Comparison of ENCODE assay signal across 10 cellular contexts in the genomic region with DNA sequence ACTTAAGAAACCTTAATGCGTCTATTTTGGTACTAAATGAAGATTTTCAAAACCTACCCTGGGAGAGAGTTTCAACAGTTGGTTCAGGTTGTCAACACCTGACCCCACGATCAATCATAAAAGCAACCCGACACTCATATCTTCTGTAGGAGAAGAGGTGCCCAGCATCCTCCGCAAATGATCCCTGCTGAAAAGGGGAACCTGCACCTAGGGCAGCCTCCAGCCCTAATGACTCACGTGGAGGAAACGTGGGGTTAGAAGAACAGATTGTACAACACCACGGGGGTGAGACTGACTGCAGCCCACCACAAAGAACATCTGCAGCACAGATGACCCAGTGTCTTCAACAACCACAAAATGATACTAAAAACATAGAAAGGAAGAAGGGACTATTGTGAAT.
DNase-seq lines count a peak whose midpoint lies in the region; ATAC-seq and TF ChIP-seq lines count a peak whose summit lies in the region.
"Had no signal": no experiment of that assay in that cellular context is flagged by ENCODE, and none has a peak within 500 bp of the region (broad histone marks: within the 10 kb centered on the region; RNA-seq: fewer than 3 reads in every experiment).

No MANE protein-coding gene starts in this region.

- H3K36me3 ChIP-seq in esophagus squamous epithelium: peaks cover 0 to 37% (median 4%) of the 10 kb centered on the region in 3 donors

- peaks cover 0 to 9% (median 2%) of the 10 kb centered on the region in 3 donors for H3K4me1 ChIP-seq in esophagus squamous epithelium

- H3K27me3 Mint-ChIP-seq in mesothelial cell of epicardium (ENCODE audit: low read depth): no peaks in the 10 kb centered on the region

- H3K27ac ChIP-seq in esophagus squamous epithelium: no peak overlapping the region

- TF ChIP-seq POLR2A in esophagus squamous epithelium (IDR thresholded peaks at IDR 0.05): no peak

- intact Hi-C loops in esophagus squamous epithelium (cut with DNase I): no loop called here

- no peaks in the 10 kb centered on the region for H3K27me3 ChIP-seq in esophagus squamous epithelium

- WGBS in esophagus squamous epithelium, 2 donors: 57 to 69% methylated on average over 7 of the region's 7 CpGs

- DNase-seq in GM12864 (ENCODE audit: low read depth) (peak; percentile 44), Kasumi-1 (lab: John Stamatoyannopoulos, UW) (peak; percentile 49 to 51), foreskin fibroblast (peak; percentile 89 to 93), mesothelial cell of epicardium (ENCODE audit: low spot score in 2 of 2, unreplicated experiment in 2 of 2) (no peak), DMS53 treated with DMSO at 0.1 percent for 48 hours (lab: John Stamatoyannopoulos, UW; ENCODE audit: unreplicated experiment) (no peak), esophagus squamous epithelium (lab: John Stamatoyannopoulos, UW) (no peak)
- DNase-seq: activated CD4-positive, alpha-beta T cell treated with anti-CD3 and anti-CD28 coated beads, Interleukin-2, amount 10 ng/mL, durations not matched to agents 7 days and 5 days had no signal

- H3K4me3 ChIP-seq in GM12864 (ENCODE audit: low read depth, low read length) (no peak overlapping the region), foreskin fibroblast (ENCODE audit: low read depth in 1 of 2, low read length in 2 of 2) (no peak overlapping the region), esophagus squamous epithelium (no peak overlapping the region)

- TF ChIP-seq CTCF in GM12864 (IDR thresholded peaks at IDR 0.05; ENCODE audit: low read depth, low read length, missing control alignments): no peak
- no peak for TF ChIP-seq CTCF in foreskin fibroblast (IDR thresholded peaks at IDR 0.05; ENCODE audit: low read depth, low read length)
- no peak for TF ChIP-seq CTCF in mesothelial cell of epicardium (IDR thresholded peaks at IDR 0.05; ENCODE audit: unreplicated experiment)
- no peak for TF ChIP-seq CTCF in esophagus squamous epithelium (IDR thresholded peaks at IDR 0.05)

- H3K27ac Mint-ChIP-seq in mesothelial cell of epicardium: no peak overlapping the region
- H3K27ac Mint-ChIP-seq: activated CD4-positive, alpha-beta T cell treated with anti-CD3 and anti-CD28 coated beads, Interleukin-2, amount 10 ng/mL, durations not matched to agents 7 days and 5 days had no signal

- peaks cover 24% of the 10 kb centered on the region for H3K4me1 Mint-ChIP-seq in mesothelial cell of epicardium
- H3K4me1 Mint-ChIP-seq: activated CD4-positive, alpha-beta T cell treated with anti-CD3 and anti-CD28 coated beads, Interleukin-2, amount 10 ng/mL, durations not matched to agents 7 days and 5 days had no signal

- no peaks in the 10 kb centered on the region for H3K9me3 ChIP-seq in esophagus squamous epithelium

- no peaks in the 10 kb centered on the region for H3K9me3 Mint-ChIP-seq in mesothelial cell of epicardium
- H3K9me3 Mint-ChIP-seq: activated CD4-positive, alpha-beta T cell treated with anti-CD3 and anti-CD28 coated beads, Interleukin-2, amount 10 ng/mL, durations not matched to agents 7 days and 5 days; nephron had no signal

- peaks cover 22% of the 10 kb centered on the region for H3K36me3 Mint-ChIP-seq in mesothelial cell of epicardium

- H3K4me3 Mint-ChIP-seq in mesothelial cell of epicardium: no peak overlapping the region
- H3K4me3 Mint-ChIP-seq: activated CD4-positive, alpha-beta T cell treated with anti-CD3 and anti-CD28 coated beads, Interleukin-2, amount 10 ng/mL, durations not matched to agents 7 days and 5 days; nephron had no signal

- peak; percentile 39 for ATAC-seq in GM21723 (IDR thresholded peaks at IDR 0.05; ENCODE audit: unreplicated experiment)
- ATAC-seq in SK-N-SH treated with all-trans-retinoic acid at 6 μM for 48 hours: no peak

TF ChIP-seq in SK-N-SH treated with all-trans-retinoic acid at 6 μM for 48 hours, 23 proteins besides CTCF, POLR2A, EP300 and RAD21:
- TF ChIP-seq PPARA (CRISPR knock-in tag; IDR thresholded peaks at IDR 0.05; ENCODE audit: borderline replicate concordance) (no peak), ESRRG (CRISPR knock-in tag; IDR thresholded peaks at IDR 0.05) (no peak), ZC3H10 (CRISPR knock-in tag; IDR thresholded peaks at IDR 0.05) (no peak), CSDC2 (CRISPR knock-in tag; IDR thresholded peaks at IDR 0.05) (no peak), TOX (CRISPR knock-in tag; IDR thresholded peaks at IDR 0.05; ENCODE audit: borderline replicate concordance) (no peak)

Comparison
In these comparisons a context has a peak if more than half of its experiments do, and no peak if none do; other contexts are left out.
1. DNase-seq: peak in GM12864 (single experiment), Kasumi-1 (2 of 2) and foreskin fibroblast (2 of 2); none in mesothelial cell of epicardium (0 of 2), DMS53 treated with DMSO at 0.1 percent for 48 hours (single experiment) and esophagus squamous epithelium (single experiment).